Comparison of ENCODE assay signal across 14 cellular contexts in the genomic region with DNA sequence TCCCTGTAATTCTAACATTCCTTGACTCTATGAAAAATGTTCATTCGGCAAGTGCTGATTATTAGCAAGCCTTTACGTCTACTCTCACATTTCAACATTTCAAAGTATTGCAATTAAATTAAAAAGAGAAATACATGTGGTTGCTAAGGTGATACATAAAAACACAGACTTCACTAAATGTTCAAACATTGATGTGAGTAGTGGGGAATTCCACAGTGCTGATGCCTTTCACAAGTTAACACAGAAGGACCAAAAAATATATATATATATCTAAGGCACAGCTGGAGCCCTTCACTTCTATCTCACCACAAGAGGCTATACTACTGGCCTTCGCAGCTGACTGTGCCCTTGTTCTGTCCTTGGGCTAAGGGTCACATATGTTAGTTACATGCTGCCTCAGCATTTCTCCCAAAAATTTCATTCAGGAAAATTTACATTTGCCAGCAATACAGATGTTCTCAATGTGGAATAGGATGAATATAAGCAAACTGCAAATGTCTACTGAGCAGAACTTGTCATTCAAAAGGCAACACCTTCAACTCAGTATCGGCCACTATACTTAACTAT. TPM values are rescaled to one million over a fixed set of nuclear protein-coding genes. Genes with fewer than 3 reads are reported as not detected.
DNase-seq lines count a peak whose midpoint lies in the region; ATAC-seq, FAIRE-seq and TF ChIP-seq lines count a peak whose summit lies in the region.
"Had no signal": no experiment of that assay in that cellular context is flagged by ENCODE, and none has a peak within 500 bp of the region (broad histone marks: within the 10 kb centered on the region; RNA-seq: fewer than 3 reads in every experiment).

No MANE protein-coding gene starts in this region.

- H3K4ac ChIP-seq in IMR-90 (ENCODE audit: low read depth, low read length) = no peak overlapping the region

- H3K79me2 ChIP-seq in K562 (ENCODE audit: control insufficient read depth, insufficient read depth, low read length) = no peaks in the 10 kb centered on the region

- TF ChIP-seq CTCF in IMR-90 (conservative IDR thresholded peaks at IDR 0.05; ENCODE audit: low read depth, low read length) (no peak), K562 (IDR thresholded peaks at IDR 0.05 in 2 of 3, conservative IDR thresholded peaks at IDR 0.05 in 1 of 3; ENCODE audit: insufficient read depth in 2 of 3, low read depth in 1 of 3, low read length in 3 of 3) (no peak), esophagus squamous epithelium (IDR thresholded peaks at IDR 0.05) (no peak), sigmoid colon (IDR thresholded peaks at IDR 0.05) (no peak)

- TF ChIP-seq EP300 in K562 (IDR thresholded peaks at IDR 0.05; ENCODE audit: low read length) = no peak
- TF ChIP-seq EP300 in sigmoid colon (IDR thresholded peaks at IDR 0.05) = no peak

- H2AFZ ChIP-seq in IMR-90 (replicated peaks; ENCODE audit: low read length, poor library complexity) (no peak overlapping the region), K562 (ENCODE audit: low read depth, low read length) (no peak overlapping the region)

- no peak overlapping the region for H3K18ac ChIP-seq in IMR-90 (ENCODE audit: low read depth, low read length)

- peaks cover 3% of the 10 kb centered on the region; the same call in 1 of the 2 replicates for H3K36me3 ChIP-seq in IMR-90 (ENCODE audit: control insufficient read depth, insufficient read depth, low read length)
- no peaks in the 10 kb centered on the region for H3K36me3 ChIP-seq in K562 (ENCODE audit: control insufficient read depth, insufficient read depth, low read length)
- H3K36me3 ChIP-seq in esophagus squamous epithelium = peaks cover 0 to 34% (median 0%) of the 10 kb centered on the region in 3 donors
- H3K36me3 ChIP-seq in sigmoid colon = no peaks in the 10 kb centered on the region
- H3K36me3 ChIP-seq: BLaER1 had no signal

- no peak overlapping the region for H4K91ac ChIP-seq in IMR-90 (ENCODE audit: insufficient read depth, low read depth, low read length)

- no peak overlapping the region for H2AK5ac ChIP-seq in IMR-90 (ENCODE audit: low read depth, low read length)

- no peak overlapping the region for H4K5ac ChIP-seq in IMR-90 (ENCODE audit: low read depth, low read length)

- BruUV-seq in IMR-90 (replicated peaks; lab: Mats Ljungman, UMichigan) = no TSS peak
- no TSS peak for BruUV-seq in K562 (replicated peaks; lab: Mats Ljungman, UMichigan)

- in situ Hi-C loops in IMR-90 (cut with MboI; ENCODE audit: low sequenced_read_pairs) = no loop called here
- in situ Hi-C loops in K562 (cut with MboI) = no loop called here

- no peaks in the 10 kb centered on the region; the same call in 1 of the 2 replicates for H3K4me1 ChIP-seq in IMR-90 (ENCODE audit: control insufficient read depth, insufficient read depth, low read length)
- H3K4me1 ChIP-seq in K562 (replicated peaks in 1 of 2; ENCODE audit: control insufficient read depth in 2 of 2, insufficient read depth in 2 of 2, low read length in 2 of 2) = 0 out of 5 replicates have a peak, but pooled peaks cover 0 to 6% of the 10 kb centered on the region in 2 experiments
- H3K4me1 ChIP-seq in esophagus squamous epithelium = peaks cover 0 to 49% (median 12%) of the 10 kb centered on the region in 3 donors
- peaks cover 0 to 15% (median 10%) of the 10 kb centered on the region in 4 donors for H3K4me1 ChIP-seq in sigmoid colon
- H3K4me1 ChIP-seq: BLaER1 had no signal

- no peak overlapping the region for H2BK120ac ChIP-seq in IMR-90 (ENCODE audit: low read depth, low read length)

- no peak for FAIRE-seq in K562 (lab: Jason Lieb, UNC)

- H3K4me2 ChIP-seq in IMR-90 (ENCODE audit: low read depth, low read length) (no peak overlapping the region), K562 (ENCODE audit: insufficient read depth, low read length) (no peak overlapping the region)
- H3K4me2 ChIP-seq: BLaER1 had no signal

- dilution Hi-C loops in IMR-90 (cut with HindIII; ENCODE audit: low sequenced_read_pairs, unreplicated experiment) = no loop called here

- H3K23ac ChIP-seq in IMR-90 (ENCODE audit: low read depth, low read length) = no peak overlapping the region

- no peaks in the 10 kb centered on the region; the same call in 1 of the 2 replicates for H4K20me1 ChIP-seq in IMR-90 (ENCODE audit: insufficient read depth, low read length)
- no peaks in the 10 kb centered on the region for H4K20me1 ChIP-seq in K562 (replicated peaks; ENCODE audit: control insufficient read depth, insufficient read depth, low read length)
- H4K20me1 ChIP-seq: BLaER1 had no signal

- H3K9ac ChIP-seq in IMR-90 (ENCODE audit: low read depth, low read length) = no peak overlapping the region
- H3K9ac ChIP-seq in K562 (ENCODE audit: insufficient read depth in 1 of 2, low read depth in 2 of 2, low read length in 2 of 2) = no peak overlapping the region
- H3K9ac ChIP-seq: BLaER1 had no signal

- H3K9me1 ChIP-seq in IMR-90 (ENCODE audit: insufficient read depth, low read length) (no peaks in the 10 kb centered on the region), K562 (ENCODE audit: control insufficient read depth, insufficient read depth, low read length) (no peaks in the 10 kb centered on the region)

- intact Hi-C loops in IMR-90 (cut with micrococcal nuclease) (no loop called here), K562 (cut with micrococcal nuclease) (no loop called here), esophagus squamous epithelium (cut with DNase I) (no loop called here), sigmoid colon (cut with DNase I) (no loop called here)

- H2BK15ac ChIP-seq in IMR-90 (ENCODE audit: low read depth, low read length) = no peak overlapping the region

- POLR2A ChIA-PET in IMR-90 (lab: Charles Lee; ENCODE audit: unreplicated experiment) (no interaction called here), K562 (lab: Yijun Ruan, JAX) (no interaction called here)

- WGBS in IMR-90 (ENCODE audit: extremely low coverage in 2 of 2, insufficient read length in 1 of 2), 2 experiments = no CpG with 5 or more reads among the region's 4 CpGs
- WGBS in K562 (ENCODE audit: insufficient coverage, low coverage, missing lambda C conversion rate) = 30% methylated on average over 4 of the region's 4 CpGs
- 56 to 64% methylated on average over 4 of the region's 4 CpGs for WGBS in esophagus squamous epithelium, 2 donors
- 85 to 93% methylated on average over 4 of the region's 4 CpGs for WGBS in sigmoid colon, 2 donors

- H3K14ac ChIP-seq in IMR-90 (replicated peaks; ENCODE audit: low read depth, low read length) = no peak overlapping the region

- peak; percentile 41 for DNase-seq in IMR-90
- DNase-seq in K562 (ENCODE audit: extremely low read depth in 1 of 4, low spot score in 3 of 4) = no peak
- no peak for DNase-seq in esophagus squamous epithelium (lab: John Stamatoyannopoulos, UW)
- DNase-seq in sigmoid colon = no peak
- no peak for DNase-seq in 8988T
- DNase-seq: CD4-positive, alpha-beta memory T cell; DMS153; DMS79 treated with DMSO at 0.1 percent for 48 hours; GF-D8; GOT3; H7; KBM-7 had no signal

- H3K79me1 ChIP-seq in IMR-90 (ENCODE audit: low read depth in 1 of 2, low read length in 2 of 2) = peaks cover 4 to 5% of the 10 kb centered on the region in 2 experiments; a peak in 1 of 4 replicates

- H2AK9ac ChIP-seq in IMR-90 (replicated peaks; ENCODE audit: low read depth, low read length, poor library complexity) = no peak overlapping the region

- no peaks in the 10 kb centered on the region for H3K9me3 ChIP-seq in IMR-90 (ENCODE audit: control insufficient read depth, insufficient read depth, low read length)
- no peaks in the 10 kb centered on the region for H3K9me3 ChIP-seq in K562 (replicated peaks; ENCODE audit: control insufficient read depth, insufficient read depth, low read depth, low read length)
- no peaks in the 10 kb centered on the region for H3K9me3 ChIP-seq in esophagus squamous epithelium
- H3K9me3 ChIP-seq in sigmoid colon = no peaks in the 10 kb centered on the region
- H3K9me3 ChIP-seq: BLaER1 had no signal

- H3K27ac ChIP-seq in IMR-90 (ENCODE audit: insufficient read depth, low read length) (no peak overlapping the region), K562 (ENCODE audit: extremely low read depth, low read depth, low read length) (no peak overlapping the region), esophagus squamous epithelium (peak overlapping the region in 3 of 4 donors; percentile 16 to 58 (median 35)), sigmoid colon (no peak overlapping the region)
- H3K27ac ChIP-seq: BLaER1 had no signal

- no peak overlapping the region for H3K56ac ChIP-seq in IMR-90 (ENCODE audit: extremely low read depth, insufficient read depth, low read length)

- TF ChIP-seq RAD21 in IMR-90 (IDR thresholded peaks at IDR 0.05; ENCODE audit: low read length) = no peak
- TF ChIP-seq RAD21 in K562 (CRISPR knock-in tag; conservative IDR thresholded peaks at IDR 0.05 in 1 of 2, IDR thresholded peaks at IDR 0.05 in 1 of 2) = no peak

- TF ChIP-seq POLR2A in IMR-90 (IDR thresholded peaks at IDR 0.05; ENCODE audit: low read depth, low read length) (no peak), K562 (conservative IDR thresholded peaks at IDR 0.05) (no peak), esophagus squamous epithelium (IDR thresholded peaks at IDR 0.05) (no peak), sigmoid colon (IDR thresholded peaks at IDR 0.05) (no peak)

- H4K8ac ChIP-seq in IMR-90 (ENCODE audit: low read depth in 2 of 2, low read length in 2 of 2) = no peak overlapping the region

- CTCF ChIA-PET in IMR-90 (lab: Yijun Ruan, JAX) = no interaction called here
- CTCF ChIA-PET in K562 (lab: Yijun Ruan, JAX; ENCODE audit: low intra/inter-chr PET ratio) = no interaction called here

- no peak overlapping the region for H2BK20ac ChIP-seq in IMR-90 (ENCODE audit: low read depth, low read length)

- ATAC-seq in IMR-90 (ENCODE audit: low read depth) (no peak), K562 (peak; percentile 37), HG03196 (IDR thresholded peaks at IDR 0.05; ENCODE audit: unreplicated experiment) (no peak)

- no peaks in the 10 kb centered on the region for H3K27me3 ChIP-seq in IMR-90 (ENCODE audit: control insufficient read depth, insufficient read depth, low read length)
- peaks cover 0 to 4% of the 10 kb centered on the region in 2 experiments; a peak in 1 of 5 replicates for H3K27me3 ChIP-seq in K562 (ENCODE audit: control insufficient read depth in 2 of 2, insufficient read depth in 2 of 2, low read length in 2 of 2)
- H3K27me3 ChIP-seq in esophagus squamous epithelium = no peaks in the 10 kb centered on the region
- no peaks in the 10 kb centered on the region for H3K27me3 ChIP-seq in sigmoid colon
- H3K27me3 ChIP-seq: BLaER1 had no signal

- H3K4me3 ChIP-seq in IMR-90 (ENCODE audit: insufficient read depth, low read depth, low read length) = no peak overlapping the region
- H3K4me3 ChIP-seq in K562 = no peak overlapping the region
- H3K4me3 ChIP-seq in esophagus squamous epithelium = no peak overlapping the region
- H3K4me3 ChIP-seq in sigmoid colon = no peak overlapping the region
- H3K4me3 ChIP-seq: BLaER1 had no signal

- no peak overlapping the region for H2BK5ac ChIP-seq in IMR-90 (ENCODE audit: low read depth, low read length, poor library complexity, severe bottlenecking)

RNA-seq across cellular contexts. Expression of a gene that starts 13.9 kb away (rescaled TPM):
- total RNA-seq in IMR-90 (2012; rRNA removed) (11.3 and 11.4 TPM in 2 replicates), K562 (2014; rRNA removed) (0.05 TPM in 1 of 2 replicates, not detected in the other), K562 (2014; rRNA removed; fragmentation: Illumina TruSeq; extraction: Trizol) (not detected in 2 replicates), K562 (2015; rRNA removed; fragmentation: Illumina TruSeq; extraction: Trizol) (0.11 TPM in 1 of 2 replicates, not detected in the other), K562 (2021) (0.09 TPM in 1 of 2 replicates, not detected in the other), esophagus squamous epithelium (10 to 100 TPM in 3 of 4 donors, 1 to 10 TPM in 1; 8.5 to 31.5 (median 19.6) TPM), sigmoid colon (10 to 100 TPM in 1 of 4 donors, 1 to 10 TPM in 3; 4.9 to 11.1 (median 7.5) TPM)
- polyA plus RNA-seq in IMR-90 (2012; rRNA removed) (6.6 and 7.1 TPM in 2 replicates), K562 (2011; rRNA removed) (not detected in 2 replicates), K562 (2014; fragmentation: Illumina TruSeq; extraction: Trizol) (not detected in 2 replicates), K562 (2014; fragmentation: Nextera tagmentation; extraction: Ambion mirVana) (not detected), K562 (2014; rRNA removed) (not detected in 2 replicates), sigmoid colon (under 1 TPM; 0.60 to 0.92 (median 0.82) TPM)
- 1.9 and 3.6 TPM in 2 replicates for polyA plus RNA-seq in IMR-90 (2012; cell fraction: cytosol; rRNA removed)
- 6.9 and 28.6 TPM in 2 replicates for polyA plus RNA-seq in IMR-90 (2012; cell fraction: nucleus; rRNA removed; ENCODE audit: low replicate concordance)
- not detected in 2 replicates for total RNA-seq in K562 (2011; cell fraction: chromatin; rRNA removed; ENCODE audit: low replicate concordance)
- not detected in 2 replicates for total RNA-seq in K562 (2011; cell fraction: nucleolus; rRNA removed)
- not detected in 2 replicates for total RNA-seq in K562 (2011; cell fraction: nucleoplasm; rRNA removed)
- 0.01 TPM in 1 of 2 replicates, not detected in the other for polyA plus RNA-seq in K562 (2011; cell fraction: cytosol; rRNA removed)
- polyA plus RNA-seq in K562 (2011; cell fraction: nucleus; rRNA removed) = not detected in 2 replicates
- polyA plus RNA-seq in K562 (2012) = not detected in 2 replicates
- 0.04 TPM in 1 of 2 replicates, not detected in the other for polyA minus RNA-seq in K562 (2011; rRNA and poly(A)+ RNA removed)
- polyA minus RNA-seq in K562 (2011; cell fraction: cytosol; rRNA and poly(A)+ RNA removed) = not detected in 2 replicates
- not detected in 2 replicates for polyA minus RNA-seq in K562 (2011; cell fraction: nucleus; rRNA and poly(A)+ RNA removed)
- total RNA-seq: CD4-positive, alpha-beta memory T cell had no signal
- polyA plus RNA-seq: CD4-positive, alpha-beta memory T cell had no signal

Comparison
In these comparisons a context has a peak if more than half of its experiments do, and no peak if none do; other contexts are left out.
1. H3K27ac ChIP-seq: peak in esophagus squamous epithelium (3 of 4); none in IMR-90 (single experiment), K562 (single experiment) and sigmoid colon (0 of 4).
2. RNA of a gene that starts 13.9 kb away (total RNA-seq): 8.5 to 31.5 TPM in esophagus squamous epithelium, 11.3 to 11.4 TPM in IMR-90 and 4.9 to 11.1 TPM in sigmoid colon; 0.05 to 0.11 TPM in K562; every median in the first group is over 4 times any median in the second.